Comparison of ENCODE assay signal across 16 cellular contexts in genomic region chr14:90760055-90760444, GRCh38. TPM values are rescaled to one million over a fixed set of nuclear protein-coding genes. Genes with fewer than 3 reads are reported as not detected.
DNase-seq lines count a peak whose midpoint lies in the region; TF ChIP-seq lines count a peak whose summit lies in the region.
"Had no signal": no experiment of that assay in that cellular context is flagged by ENCODE, and none has a peak within 500 bp of the region (broad histone marks: within the 10 kb centered on the region; RNA-seq: fewer than 3 reads in every experiment).

No MANE protein-coding gene starts in this region.

- TF ChIP-seq POLR2A in stomach (IDR thresholded peaks at IDR 0.05), result no peak

- intact Hi-C loops in ascending aorta (cut with DNase I), result no loop called here
- intact Hi-C loops in stomach (cut with DNase I; ENCODE audit: low total_unique reads), result no loop called here
- intact Hi-C loops in head of caudate nucleus (cut with DNase I), result no loop called here

- 50 to 76% (median 62%) methylated on average over 4 of the region's 4 CpGs for WGBS in stomach, 5 donors

- TF ChIP-seq EP300 in stomach (IDR thresholded peaks at IDR 0.05), result no peak

- DNase-seq in ascending aorta (ENCODE audit: low spot score in 2 of 2) (peak in 1 of 2 donors; percentile 54), stomach (no peak), foreskin melanocyte (no peak), head of caudate nucleus (no peak), NCI-H2196 treated with DMSO at 0.1 percent for 48 hours (lab: John Stamatoyannopoulos, UW; ENCODE audit: unreplicated experiment) (no peak)
- DNase-seq: activated CD4-positive, alpha-beta T cell treated with anti-CD3 and anti-CD28 coated beads, Interleukin-2, amount 50 U/mL, for 1 hour; activated gamma-delta T cell; central memory CD4-positive, alpha-beta T cell; effector CD4-positive, alpha-beta T cell; esophagus squamous epithelium; hippocampal formation; KG1; NCI-H1930; stimulated activated CD8-positive, alpha-beta memory T cell treated with anti-CD3 and anti-CD28 coated beads, Interleukin-4, amount 100 ng/mL, for 48 hours had no signal

- H4K20me1 ChIP-seq in DOHH2 (ENCODE audit: control insufficient read depth, insufficient read depth, low read depth, low read length), result no peaks in the 10 kb centered on the region

- no peaks in the 10 kb centered on the region for H3F3A ChIP-seq in DOHH2 (ENCODE audit: control insufficient read depth, insufficient read depth)

- H3K4me1 ChIP-seq in DOHH2 (ENCODE audit: control insufficient read depth, low read length), result peaks cover 23% of the 10 kb centered on the region
- H3K4me1 ChIP-seq in ascending aorta, result peaks cover 3 to 10% of the 10 kb centered on the region in 2 donors
- H3K4me1 ChIP-seq in stomach, result peaks cover 11 to 44% (median 24%) of the 10 kb centered on the region in 4 donors

- TF ChIP-seq CTCF in DOHH2 (IDR thresholded peaks at IDR 0.05; ENCODE audit: low read depth, low read length, poor library complexity, severe bottlenecking), result no peak
- no peak for TF ChIP-seq CTCF in ascending aorta (IDR thresholded peaks at IDR 0.05)
- TF ChIP-seq CTCF in stomach (IDR thresholded peaks at IDR 0.05), result no peak

- H3K27ac ChIP-seq in DOHH2 (ENCODE audit: low read depth, low read length) (peak overlapping the region; percentile 15; the same call in 1 of the 2 replicates), ascending aorta (peak overlapping the region; percentile 93 to 94), layer of hippocampus (ENCODE audit: low read depth, low read length) (peak overlapping the region; percentile 27), stomach (peak overlapping the region in 3 of 5 donors; percentile 91 to 93 (median 92))

- H3K27me3 ChIP-seq in DOHH2 (ENCODE audit: control insufficient read depth, low read length) (peaks cover 20% of the 10 kb centered on the region), ascending aorta (no peaks in the 10 kb centered on the region), layer of hippocampus (ENCODE audit: control insufficient read depth, insufficient read depth, low read length) (no peaks in the 10 kb centered on the region), stomach (no peaks in the 10 kb centered on the region)
- H3K27me3 ChIP-seq: esophagus squamous epithelium had no signal

- H3K4me3 ChIP-seq in DOHH2 (ENCODE audit: low read length) (no peak overlapping the region), ascending aorta (no peak overlapping the region), stomach (no peak overlapping the region)
- H3K4me3 ChIP-seq: esophagus squamous epithelium had no signal

- H3K36me3 ChIP-seq in DOHH2 (ENCODE audit: control insufficient read depth, low read length) (no peaks in the 10 kb centered on the region), ascending aorta (no peaks in the 10 kb centered on the region), stomach (peaks cover 0 to 6% (median 0%) of the 10 kb centered on the region in 4 donors)
- H3K36me3 ChIP-seq: esophagus squamous epithelium had no signal

- no peak overlapping the region for H3K4me2 ChIP-seq in DOHH2 (ENCODE audit: low read length)

- H3K9me3 ChIP-seq in DOHH2 (ENCODE audit: control insufficient read depth, insufficient read depth, low read length) (peaks cover 9% of the 10 kb centered on the region), ascending aorta (peaks cover 0 to 17% of the 10 kb centered on the region in 2 donors), stomach (peaks cover 0 to 15% (median 6%) of the 10 kb centered on the region in 4 donors)

- no peaks in the 10 kb centered on the region for H3K9me2 ChIP-seq in DOHH2 (replicated peaks; ENCODE audit: control insufficient read depth, low read length)

- H3K79me2 ChIP-seq in DOHH2 (ENCODE audit: control insufficient read depth, low read length), result no peaks in the 10 kb centered on the region

RNA-seq across cellular contexts. Expression of gene TTC7B, which starts 56.2 kb away (rescaled TPM):
- total RNA-seq in ascending aorta (18.5 TPM), stomach (100 to 1,000 TPM in 1 of 5 donors, 10 to 100 TPM in 4; 15.1 to 110 (median 48.7) TPM)
- 10 to 100 TPM in 2 of 3 donors, 1 to 10 TPM in 1; 6.8 to 14.3 (median 13.4) TPM for polyA plus RNA-seq in stomach

Comparison
In these comparisons a context has a peak if more than half of its experiments do, and no peak if none do; other contexts are left out.
1. H3K27ac ChIP-seq: peak in every context shown above with its lines; median percentile 94 in ascending aorta; 92 in stomach; 27 in layer of hippocampus; 15 in DOHH2.